In genomic region chr3:32564195-32564594, GRCh38 we compare ENCODE assay signal across 24 cellular contexts.
"Had no signal": no experiment of that assay in that cellular context is flagged by ENCODE, and none has a peak within 500 bp of the region (broad histone marks: within the 10 kb centered on the region; RNA-seq: fewer than 3 reads in every experiment).

No MANE protein-coding gene starts in this region.

- H3K9me3 ChIP-seq: gastroesophageal sphincter, left lung, lower lobe of right lung, pancreas, prostate gland, sigmoid colon, tibial artery, upper lobe of right lung, vagina had no signal

- H3K9me3 Mint-ChIP-seq: central memory CD8-positive, alpha-beta T cell; memory B cell; mesothelial cell of epicardium; nephron; stimulated activated effector memory CD8-positive, alpha-beta T cell treated with anti-CD3 and anti-CD28 coated beads, Interleukin-12 subunit alpha, Interleukin-12 subunit beta, amount 100 ng/mL, for 72 hours had no signal

- H3K4me1 ChIP-seq: prostate gland had no signal

- H3K36me3 ChIP-seq: pancreas, prostate gland, sigmoid colon, vagina had no signal

- H3K27me3 Mint-ChIP-seq: central memory CD8-positive, alpha-beta T cell; memory B cell had no signal

- H3K27ac Mint-ChIP-seq: memory B cell; mesothelial cell of epicardium; nephron; stimulated activated effector memory CD8-positive, alpha-beta T cell treated with anti-CD3 and anti-CD28 coated beads, Interleukin-12 subunit alpha, Interleukin-12 subunit beta, amount 100 ng/mL, for 72 hours had no signal

- H3K27ac ChIP-seq: gastroesophageal sphincter, left lung, lower lobe of right lung, pancreas, prostate gland, sigmoid colon, skin epidermis, tibial artery, upper lobe of right lung, vagina had no signal

- DNase-seq: effector memory CD4-positive, alpha-beta T cell; foreskin fibroblast; glutamatergic neuron; left lung; lower lobe of right lung; occipital lobe; pancreas; sigmoid colon; stimulated activated CD8-positive, alpha-beta memory T cell treated with anti-CD3 and anti-CD28 coated beads, Interleukin-4, amount 100 ng/mL, for 48 hours; stimulated activated naive CD8-positive, alpha-beta T cell treated with anti-CD3 and anti-CD28 coated beads, Interleukin-15, Interleukin-2, amounts not matched to agents 100 U/mL and 50 U/mL, for 24 hours; tibial artery; upper lobe of right lung had no signal

- H3K4me3 Mint-ChIP-seq: central memory CD8-positive, alpha-beta T cell; memory B cell; mesothelial cell of epicardium; nephron; stimulated activated effector memory CD8-positive, alpha-beta T cell treated with anti-CD3 and anti-CD28 coated beads, Interleukin-12 subunit alpha, Interleukin-12 subunit beta, amount 100 ng/mL, for 72 hours had no signal

- H3K27me3 ChIP-seq: gastroesophageal sphincter, left lung, pancreas, sigmoid colon, tibial artery, upper lobe of right lung, vagina had no signal

- FAIRE-seq: endometrium, keratinocyte, pancreas had no signal

- ATAC-seq: esophagus mucosa; gastroesophageal sphincter; left lung; lower lobe of right lung; pancreas; stimulated activated effector memory CD8-positive, alpha-beta T cell treated with anti-CD3 and anti-CD28 coated beads, Interleukin-12 subunit alpha, Interleukin-12 subunit beta, amount 100 ng/mL, for 72 hours; stimulated activated naive CD8-positive, alpha-beta T cell treated with anti-CD3 and anti-CD28 coated beads, Interleukin-15, Interleukin-2, amounts not matched to agents 100 U/mL and 50 U/mL, for 24 hours; upper lobe of right lung had no signal

- H3K4me3 ChIP-seq: gastroesophageal sphincter, left lung, lower lobe of right lung, pancreas, prostate gland, sigmoid colon, skin epidermis, tibial artery, upper lobe of right lung, vagina had no signal
